In genomic region chrX:81121513-81122363, GRCh38 we compare ENCODE assay signal across 8 cellular contexts.
DNase-seq lines count a peak whose midpoint lies in the region; ATAC-seq and TF ChIP-seq lines count a peak whose summit lies in the region.

No MANE protein-coding gene starts in this region.

- no peaks in the 10 kb centered on the region for H3K36me3 Mint-ChIP-seq in nephron progenitor cell (ENCODE audit: low read depth)

- H3K9me3 ChIP-seq in HUES48 (ENCODE audit: control insufficient read depth, insufficient read depth, low read length) (peaks cover 10% of the 10 kb centered on the region; the same call in 1 of the 2 replicates), RWPE2 (ENCODE audit: severe bottlenecking) (no peaks in the 10 kb centered on the region)

- H3K4me3 ChIP-seq in HUES48 (ENCODE audit: low read depth, low read length) (peak overlapping the region; percentile 78), RWPE2 (ENCODE audit: severe bottlenecking) (peak overlapping the region; percentile 36), foreskin fibroblast (ENCODE audit: low read depth in 1 of 2, low read length in 2 of 2) (peak overlapping the region; percentile 59 to 68)

- H3K27ac Mint-ChIP-seq in nephron progenitor cell, result peak overlapping the region; percentile 98

- peaks cover 15% of the 10 kb centered on the region for H3K9me3 Mint-ChIP-seq in nephron progenitor cell

- H3K36me3 ChIP-seq in HUES48 (ENCODE audit: control insufficient read depth, insufficient read depth, low read length) (no peaks in the 10 kb centered on the region), RWPE2 (ENCODE audit: low read depth) (no peaks in the 10 kb centered on the region)

- TF ChIP-seq CTCF in RWPE2 (IDR thresholded peaks at IDR 0.05; ENCODE audit: poor library complexity, severe bottlenecking), result no peak
- no peak for TF ChIP-seq CTCF in foreskin fibroblast (IDR thresholded peaks at IDR 0.05; ENCODE audit: low read depth, low read length)
- no peak for TF ChIP-seq CTCF in nephron progenitor cell (IDR thresholded peaks at IDR 0.05)

- peaks cover 36% of the 10 kb centered on the region for H3K27me3 Mint-ChIP-seq in nephron progenitor cell (ENCODE audit: low read depth, poor library complexity)

- peaks cover 15% of the 10 kb centered on the region for H3K4me1 Mint-ChIP-seq in nephron progenitor cell

- H3K9ac ChIP-seq in HUES48 (ENCODE audit: low read depth, low read length), result peak overlapping the region; percentile 32

- H3K27me3 ChIP-seq in HUES48 (ENCODE audit: control insufficient read depth, insufficient read depth, low read length) (peaks cover 11% of the 10 kb centered on the region; the same call in 1 of the 2 replicates), RWPE2 (ENCODE audit: insufficient read depth, poor library complexity, severe bottlenecking) (peaks cover 3% of the 10 kb centered on the region)

- DNase-seq in D341Med (ENCODE audit: low spot score), result peak; percentile 87
- DNase-seq in RWPE2 (ENCODE audit: low spot score), result peak; percentile 73
- peak; percentile 93 for DNase-seq in activated effector memory CD4-positive, alpha-beta T cell treated with anti-CD3 and anti-CD28 coated beads, Interleukin-2, amount 50 U/mL, for 16 hours
- DNase-seq in foreskin fibroblast, result peak; percentile 86 to 93
- DNase-seq in nephron progenitor cell, result peak; percentile 87
- peak; percentile 79 for DNase-seq in stimulated activated naive CD8-positive, alpha-beta T cell treated with anti-CD3 and anti-CD28 coated beads, Interleukin-15, Interleukin-2, amounts not matched to agents 100 U/mL and 50 U/mL, for 24 hours

- H3K4me3 Mint-ChIP-seq in nephron progenitor cell, result peak overlapping the region; percentile 98

- ATAC-seq in GM21447 (IDR thresholded peaks at IDR 0.05; ENCODE audit: unreplicated experiment), result peak; percentile 95
- ATAC-seq in RWPE2 (ENCODE audit: low read depth), result peak; percentile 97
- peak; percentile 96 for ATAC-seq in stimulated activated naive CD8-positive, alpha-beta T cell treated with anti-CD3 and anti-CD28 coated beads, Interleukin-15, Interleukin-2, amounts not matched to agents 100 U/mL and 50 U/mL, for 24 hours

- H3K4me1 ChIP-seq in HUES48 (ENCODE audit: control insufficient read depth, insufficient read depth, low read length) (no peaks in the 10 kb centered on the region), RWPE2 (ENCODE audit: insufficient read depth, poor library complexity, severe bottlenecking) (no peaks in the 10 kb centered on the region)

- H3K27ac ChIP-seq in HUES48 (ENCODE audit: low read depth, low read length) (peak overlapping the region; percentile 55), RWPE2 (ENCODE audit: poor library complexity, severe bottlenecking) (no peak overlapping the region)
